20 cellular contexts compared by ENCODE assay signal in the genomic region with DNA sequence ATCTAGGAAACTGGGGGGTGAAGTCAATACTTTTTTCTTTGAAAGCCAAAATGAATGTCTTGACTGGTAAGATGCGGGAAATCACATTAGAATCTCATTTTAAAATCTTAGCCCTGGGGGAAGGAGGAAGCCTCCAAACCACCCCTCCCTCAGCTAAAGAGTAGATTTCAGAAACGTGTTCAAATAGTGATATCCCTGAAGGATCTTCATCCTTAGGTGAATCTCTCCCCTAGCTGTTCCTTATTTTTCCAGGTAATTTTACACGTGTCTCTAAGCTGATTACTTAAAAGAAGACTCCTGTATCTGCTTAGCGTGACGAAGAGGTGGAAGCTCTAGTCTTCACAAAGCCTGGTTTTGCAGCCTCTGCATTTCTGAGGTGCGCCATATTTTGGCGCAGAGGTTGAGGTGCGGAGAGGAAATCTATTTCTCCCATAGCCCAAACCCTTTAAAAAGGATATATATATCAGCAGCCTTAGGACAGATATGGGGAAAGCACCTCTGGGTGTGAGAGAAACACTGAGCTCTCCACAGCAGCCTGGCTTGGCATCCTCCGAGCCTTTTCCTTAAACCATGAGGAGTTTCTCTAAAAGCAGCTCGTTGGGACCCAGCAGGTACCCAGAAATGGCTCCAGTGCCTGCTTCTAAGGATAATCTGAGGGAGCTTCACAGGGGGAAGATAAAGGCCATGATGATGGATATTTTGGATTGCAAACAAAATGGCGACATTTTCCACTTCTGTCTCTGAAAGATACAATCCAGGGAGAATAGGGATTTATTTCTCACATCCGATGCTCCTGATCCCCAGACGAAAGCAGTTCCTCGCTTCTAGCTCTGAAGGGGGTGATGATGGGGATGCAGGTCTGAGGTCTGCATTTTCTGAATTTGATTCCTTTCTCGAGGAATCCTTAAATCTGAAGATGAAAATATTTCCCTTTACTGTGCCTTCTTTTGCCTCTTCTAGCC. TPM values are rescaled to one million over a fixed set of nuclear protein-coding genes. Genes with fewer than 3 reads are reported as not detected.
DNase-seq lines count a peak whose midpoint lies in the region; ATAC-seq, FAIRE-seq and TF ChIP-seq lines count a peak whose summit lies in the region.
"Had no signal": no experiment of that assay in that cellular context is flagged by ENCODE, and none has a peak within 500 bp of the region (broad histone marks: within the 10 kb centered on the region; RNA-seq: fewer than 3 reads in every experiment).

No MANE protein-coding gene starts in this region.

- H3K9me3 ChIP-seq in A549 (no peaks in the 10 kb centered on the region), keratinocyte (ENCODE audit: control insufficient read depth, low read depth, low read length) (no peaks in the 10 kb centered on the region)
- H3K9me3 ChIP-seq: pancreas had no signal

- TF ChIP-seq RAD21 in A549 (conservative IDR thresholded peaks at IDR 0.05 in 1 of 2, IDR thresholded peaks at IDR 0.05 in 1 of 2): no peak

- H3K27ac Mint-ChIP-seq in brain (peak overlapping the region in 4 of 5 experiments; percentile 75 to 99 (median 96)), progenitor cell of endocrine pancreas (peak overlapping the region; percentile 96)
- H3K27ac Mint-ChIP-seq: CD4-positive, alpha-beta memory T cell had no signal

- peaks cover 24% of the 10 kb centered on the region for H3K79me2 ChIP-seq in keratinocyte (ENCODE audit: control insufficient read depth, insufficient read depth, low read length)

- H3K36me3 ChIP-seq in keratinocyte (ENCODE audit: control insufficient read depth in 2 of 2, extremely low read depth in 1 of 2, insufficient read depth in 2 of 2, low read length in 2 of 2): peaks cover 0 to 10% of the 10 kb centered on the region in 2 experiments
- H3K36me3 ChIP-seq: pancreas had no signal

- H3K4me2 ChIP-seq in A549 (no peak overlapping the region), keratinocyte (ENCODE audit: control insufficient read depth, extremely low read depth, insufficient read depth, low read depth, low read length) (peak overlapping the region; percentile 76)

- no peak for TF ChIP-seq POLR2A in A549 (IDR thresholded peaks at IDR 0.05; ENCODE audit: low read length)

- no peaks in the 10 kb centered on the region for H3K27me3 ChIP-seq in keratinocyte (ENCODE audit: control insufficient read depth, extremely low read depth, insufficient read depth, low read length)

- H3K4me3 ChIP-seq in A549 (no peak overlapping the region), keratinocyte (ENCODE audit: control insufficient read depth in 2 of 3, extremely low read depth in 1 of 3, insufficient read depth in 2 of 3, low read depth in 1 of 3, low read length in 3 of 3) (peak overlapping the region in 1 of 3 experiments; percentile 15)
- H3K4me3 ChIP-seq: GM12878, hepatocyte had no signal

- dilution Hi-C loops in keratinocyte (cut with MboI; ENCODE audit: extremely low pct_ligation_motif_present, low sequenced_read_pairs): no loop called here

- CTCF ChIA-PET in A549 (lab: Yijun Ruan, JAX): interaction anchor here (0.6 to 3.7 kb wide), 11 partner anchors 8 to 1213 kb away, joined by 3 to 20 read pairs (median 4); a partner anchor contains a TSS

- H3K27ac ChIP-seq in A549: no peak overlapping the region
- peak overlapping the region; percentile 2 for H3K27ac ChIP-seq in keratinocyte (ENCODE audit: control insufficient read depth, insufficient read depth, low read length)
- H3K27ac ChIP-seq: hepatocyte had no signal

- H3K4me1 Mint-ChIP-seq in brain: peaks cover 38% of the 10 kb centered on the region
- H3K4me1 Mint-ChIP-seq in progenitor cell of endocrine pancreas (ENCODE audit: low read depth): peaks cover 79% of the 10 kb centered on the region

- H3K9me3 Mint-ChIP-seq in brain (peaks cover 0 to 18% (median 5%) of the 10 kb centered on the region in 5 experiments), progenitor cell of endocrine pancreas (ENCODE audit: low read depth) (no peaks in the 10 kb centered on the region)

- H3K27me3 Mint-ChIP-seq in brain (peaks cover 100% of the 10 kb centered on the region), progenitor cell of endocrine pancreas (no peaks in the 10 kb centered on the region)

- H3K36me3 Mint-ChIP-seq in brain: peaks cover 9% of the 10 kb centered on the region
- peaks cover 23% of the 10 kb centered on the region for H3K36me3 Mint-ChIP-seq in progenitor cell of endocrine pancreas (ENCODE audit: insufficient read depth)

- POLR2A ChIA-PET in A549 (lab: Yijun Ruan, JAX): interaction anchor here (0.6 kb wide), 1 partner anchor 128 kb away, joined by 3 read pairs; no protein-coding TSS in a partner anchor

- H2AFZ ChIP-seq in keratinocyte (ENCODE audit: control insufficient read depth, low read length): no peak overlapping the region
- H2AFZ ChIP-seq: hepatocyte had no signal

- no peak for TF ChIP-seq EP300 in A549 (IDR thresholded peaks at IDR 0.05)

- peak overlapping the region; percentile 24 for H3K9ac ChIP-seq in keratinocyte (ENCODE audit: control insufficient read depth, extremely low read depth, insufficient read depth, low read length)

- no peaks in the 10 kb centered on the region for H3K9me1 ChIP-seq in keratinocyte (ENCODE audit: control insufficient read depth, extremely low read depth, insufficient read depth, low read length)

- no peak for TF ChIP-seq CTCF in A549 (IDR thresholded peaks at IDR 0.05)
- no peak for TF ChIP-seq CTCF in brain (conservative IDR thresholded peaks at IDR 0.05)
- TF ChIP-seq CTCF in keratinocyte (optimal IDR thresholded peaks at IDR 0.05 in 1 of 3, IDR thresholded peaks at IDR 0.05 in 1 of 3, conservative IDR thresholded peaks at IDR 0.05 in 1 of 3; ENCODE audit: extremely low read depth in 1 of 3, insufficient read depth in 2 of 3, low read length in 3 of 3): no peak
- no peak for TF ChIP-seq CTCF in progenitor cell of endocrine pancreas (IDR thresholded peaks at IDR 0.05; ENCODE audit: unreplicated experiment)

- no peaks in the 10 kb centered on the region for H4K20me1 ChIP-seq in keratinocyte (ENCODE audit: control insufficient read depth, extremely low read depth, insufficient read depth, low read length)

- no peak for ATAC-seq in A549
- ATAC-seq in GM21528 (IDR thresholded peaks at IDR 0.05; ENCODE audit: low FRiP score, unreplicated experiment): no peak
- ATAC-seq: GM12878 had no signal

- 90% methylated on average over 15 of the region's 15 CpGs for WGBS in A549 (ENCODE audit: missing lambda C conversion rate)

- DNase-seq in A549 (ENCODE audit: low read depth in 1 of 2, low spot score in 1 of 2) (no peak), keratinocyte (ENCODE audit: low read depth, low spot score) (no peak), progenitor cell of endocrine pancreas (ENCODE audit: low spot score, unreplicated experiment) (no peak), NCI-H2196 treated with DMSO at 0.1 percent for 48 hours (lab: John Stamatoyannopoulos, UW; ENCODE audit: unreplicated experiment) (no peak), AG08395 (ENCODE audit: low spot score) (no peak), hippocampal formation (lab: John Stamatoyannopoulos, UW) (no peak)
- DNase-seq: activated CD4-positive, alpha-beta T cell treated with anti-CD3 and anti-CD28 coated beads for 1 hour; activated naive CD4-positive, alpha-beta T cell treated with anti-CD3 and anti-CD28 coated beads, Interleukin-2, amount 50 U/mL, for 16 hours; CD4-positive, alpha-beta memory T cell; cerebellar nuclear complex; erythroblast; NCI-H2107; trophoblast cell had no signal

- H3K4me3 Mint-ChIP-seq in brain (peak overlapping the region in 4 of 5 experiments; percentile 78 to 92 (median 86)), progenitor cell of endocrine pancreas (ENCODE audit: low read depth) (peak overlapping the region; percentile 54)
- H3K4me3 Mint-ChIP-seq: CD4-positive, alpha-beta memory T cell had no signal

- H3K4me1 ChIP-seq in A549: peaks cover 11% of the 10 kb centered on the region
- H3K4me1 ChIP-seq in keratinocyte (ENCODE audit: control insufficient read depth, extremely low read depth, insufficient read depth, low read length): peaks cover 38% of the 10 kb centered on the region
- H3K4me1 ChIP-seq: pancreas had no signal

- no peak for FAIRE-seq in A549 (lab: Jason Lieb, UNC)
- FAIRE-seq in keratinocyte (lab: Jason Lieb, UNC): no peak
- FAIRE-seq: A204.1, GM12878, pancreas had no signal

RNA-seq across cellular contexts. Expression of a gene that starts 3.0 kb away (rescaled TPM):
- polyA plus RNA-seq in A549 (2011; rRNA removed): 2.1 and 2.4 TPM in 2 replicates
- polyA plus RNA-seq in A549 (2012; cell fraction: cytosol; rRNA removed): 1.1 and 1.2 TPM in 2 replicates
- polyA plus RNA-seq in A549 (2012; cell fraction: nucleus; rRNA removed): 4.0 and 5.5 TPM in 2 replicates
- polyA plus RNA-seq in A549 (2017; fragmentation: RNase III; extraction: RNeasy Plus Mini Kit Qiagen cat#74134 plus additional on column Dnase treatment): 1.3 to 1.5 TPM (median 1.4 TPM) in 3 replicates
- 0.83 TPM in 2 replicates for polyA minus RNA-seq in A549 (2011; rRNA and poly(A)+ RNA removed)
- not detected for polyA plus RNA-seq in brain (ENCODE audit: insufficient read depth, low read depth, low replicate concordance)
- polyA plus RNA-seq in keratinocyte: 0.22 to 1.1 TPM (median 0.71 TPM) in 3 replicates
- polyA plus RNA-seq in keratinocyte (2011; ENCODE audit: low read depth): 0.24 TPM
- 0.25 and 0.47 TPM in 2 replicates for polyA plus RNA-seq in keratinocyte (2011; cell fraction: cytosol; rRNA removed)
- polyA plus RNA-seq in keratinocyte (2011; cell fraction: nucleus; rRNA removed): 1.1 and 1.2 TPM in 2 replicates
- polyA plus RNA-seq in keratinocyte (2012; ENCODE audit: low replicate concordance): 0.14 and 0.80 TPM in 2 replicates
- polyA minus RNA-seq in keratinocyte: 0.23 to 0.35 TPM in 2 of 3 replicates, not detected in the other
- polyA minus RNA-seq in keratinocyte (2011; cell fraction: cytosol; rRNA and poly(A)+ RNA removed): not detected
- polyA minus RNA-seq in keratinocyte (2011; cell fraction: nucleus; rRNA and poly(A)+ RNA removed): 0.54 TPM in 1 of 2 replicates, not detected in the other
- 17.9 and 18.6 TPM in 2 replicates for total RNA-seq in progenitor cell of endocrine pancreas
- total RNA-seq: CD4-positive, alpha-beta memory T cell; GM12878; hepatocyte; T-helper 1 cell treated with Interleukin-12 subunit alpha and Interleukin-12 subunit beta and Interleukin-4 antibody, amounts not matched to agents 30 ng/mL and 1 ng/mL, for 36 hours had no signal
- polyA plus RNA-seq: CD4-positive, alpha-beta memory T cell; GM12878 had no signal

RNA-seq across cellular contexts. Expression of a gene that starts 9.6 kb away (rescaled TPM):
- 4.8 and 5.0 TPM in 2 replicates for polyA plus RNA-seq in A549 (2011; rRNA removed)
- 3.3 and 3.5 TPM in 2 replicates for polyA plus RNA-seq in A549 (2012; cell fraction: cytosol; rRNA removed)
- 2.0 and 2.5 TPM in 2 replicates for polyA plus RNA-seq in A549 (2012; cell fraction: nucleus; rRNA removed)
- polyA plus RNA-seq in A549 (2017; fragmentation: RNase III; extraction: RNeasy Plus Mini Kit Qiagen cat#74134 plus additional on column Dnase treatment): 2.6 to 3.0 TPM (median 2.8 TPM) in 3 replicates
- 2.5 and 3.2 TPM in 2 replicates for polyA minus RNA-seq in A549 (2011; rRNA and poly(A)+ RNA removed)
- polyA plus RNA-seq in brain (ENCODE audit: insufficient read depth, low read depth, low replicate concordance): not detected
- 5.2 to 12.5 TPM (median 11.9 TPM) in 3 replicates for polyA plus RNA-seq in keratinocyte
- 1.3 TPM for polyA plus RNA-seq in keratinocyte (2011; ENCODE audit: low read depth)
- 11.8 and 14.4 TPM in 2 replicates for polyA plus RNA-seq in keratinocyte (2011; cell fraction: cytosol; rRNA removed)
- polyA plus RNA-seq in keratinocyte (2011; cell fraction: nucleus; rRNA removed): 7.9 and 8.1 TPM in 2 replicates
- 4.2 and 10.2 TPM in 2 replicates for polyA plus RNA-seq in keratinocyte (2012; ENCODE audit: low replicate concordance)
- polyA minus RNA-seq in keratinocyte: 3.6 to 10.2 TPM (median 7.7 TPM) in 3 replicates
- 4.4 TPM for polyA minus RNA-seq in keratinocyte (2011; cell fraction: cytosol; rRNA and poly(A)+ RNA removed)
- 2.6 and 5.5 TPM in 2 replicates for polyA minus RNA-seq in keratinocyte (2011; cell fraction: nucleus; rRNA and poly(A)+ RNA removed)
- 27.4 and 31.2 TPM in 2 replicates for total RNA-seq in progenitor cell of endocrine pancreas

RNA-seq across cellular contexts. Expression of a gene that starts 25.1 kb away (rescaled TPM):
- 2.6 and 2.8 TPM in 2 replicates for polyA plus RNA-seq in A549 (2011; rRNA removed)
- polyA plus RNA-seq in A549 (2012; cell fraction: cytosol; rRNA removed): 3.3 TPM in 2 replicates
- 1.7 and 3.5 TPM in 2 replicates for polyA plus RNA-seq in A549 (2012; cell fraction: nucleus; rRNA removed)
- polyA plus RNA-seq in A549 (2017; fragmentation: RNase III; extraction: RNeasy Plus Mini Kit Qiagen cat#74134 plus additional on column Dnase treatment): 2.1 to 3.0 TPM (median 2.3 TPM) in 3 replicates
- 1.7 and 1.8 TPM in 2 replicates for polyA minus RNA-seq in A549 (2011; rRNA and poly(A)+ RNA removed)
- polyA plus RNA-seq in brain (ENCODE audit: insufficient read depth, low read depth, low replicate concordance): 1.1 TPM
- polyA plus RNA-seq in keratinocyte: 0.40 to 1.8 TPM (median 1.5 TPM) in 3 replicates
- 0.55 TPM for polyA plus RNA-seq in keratinocyte (2011; ENCODE audit: low read depth)
- 1.3 and 1.5 TPM in 2 replicates for polyA plus RNA-seq in keratinocyte (2011; cell fraction: cytosol; rRNA removed)
- 2.1 and 2.6 TPM in 2 replicates for polyA plus RNA-seq in keratinocyte (2011; cell fraction: nucleus; rRNA removed)
- polyA plus RNA-seq in keratinocyte (2012; ENCODE audit: low replicate concordance): 1.2 and 1.7 TPM in 2 replicates
- 0.30 to 0.99 TPM (median 0.74 TPM) in 3 replicates for polyA minus RNA-seq in keratinocyte
- not detected for polyA minus RNA-seq in keratinocyte (2011; cell fraction: cytosol; rRNA and poly(A)+ RNA removed)
- 0.54 and 0.63 TPM in 2 replicates for polyA minus RNA-seq in keratinocyte (2011; cell fraction: nucleus; rRNA and poly(A)+ RNA removed)
- 13.7 TPM in 2 replicates for total RNA-seq in progenitor cell of endocrine pancreas
- total RNA-seq: GM12878 had no signal

RNA-seq across cellular contexts. Expression of a gene that starts 38.0 kb away (rescaled TPM):
- polyA plus RNA-seq in A549 (2011; rRNA removed) (6.3 and 6.5 TPM in 2 replicates), A549 (2017; fragmentation: RNase III; extraction: RNeasy Plus Mini Kit Qiagen cat#74134 plus additional on column Dnase treatment) (2.9 to 4.9 TPM (median 4.0 TPM) in 3 replicates), brain (ENCODE audit: insufficient read depth, low read depth, low replicate concordance) (25.3 TPM), keratinocyte (3.3 to 7.1 TPM (median 4.5 TPM) in 3 replicates)
- polyA plus RNA-seq in A549 (2012; cell fraction: cytosol; rRNA removed): 4.4 and 5.0 TPM in 2 replicates
- 4.4 and 4.9 TPM in 2 replicates for polyA plus RNA-seq in A549 (2012; cell fraction: nucleus; rRNA removed)
- polyA minus RNA-seq in A549 (2011; rRNA and poly(A)+ RNA removed): 2.5 and 3.1 TPM in 2 replicates
- polyA plus RNA-seq in keratinocyte (2011; ENCODE audit: low read depth): 6.8 TPM
- polyA plus RNA-seq in keratinocyte (2011; cell fraction: cytosol; rRNA removed): 3.1 and 4.3 TPM in 2 replicates
- 9.4 and 10.0 TPM in 2 replicates for polyA plus RNA-seq in keratinocyte (2011; cell fraction: nucleus; rRNA removed)
- polyA plus RNA-seq in keratinocyte (2012; ENCODE audit: low replicate concordance): 3.2 and 5.0 TPM in 2 replicates
- polyA minus RNA-seq in keratinocyte: 2.3 to 4.3 TPM (median 2.7 TPM) in 3 replicates
- 4.4 TPM for polyA minus RNA-seq in keratinocyte (2011; cell fraction: cytosol; rRNA and poly(A)+ RNA removed)
- polyA minus RNA-seq in keratinocyte (2011; cell fraction: nucleus; rRNA and poly(A)+ RNA removed): 5.0 and 5.5 TPM in 2 replicates
- total RNA-seq in progenitor cell of endocrine pancreas: 12.6 and 18.1 TPM in 2 replicates
- total RNA-seq: CD4-positive, alpha-beta memory T cell; T-helper 1 cell treated with Interleukin-12 subunit alpha and Interleukin-12 subunit beta and Interleukin-4 antibody, amounts not matched to agents 30 ng/mL and 1 ng/mL, for 36 hours had no signal
- polyA plus RNA-seq: CD4-positive, alpha-beta memory T cell had no signal

RNA-seq across cellular contexts. Expression of a gene that starts 42.1 kb away (rescaled TPM):
- polyA plus RNA-seq in A549 (2011; rRNA removed): 0.78 and 0.90 TPM in 2 replicates
- polyA plus RNA-seq in A549 (2012; cell fraction: cytosol; rRNA removed): 1.9 and 2.0 TPM in 2 replicates
- 2.5 and 3.2 TPM in 2 replicates for polyA plus RNA-seq in A549 (2012; cell fraction: nucleus; rRNA removed)
- 1.6 to 2.2 TPM (median 2.1 TPM) in 3 replicates for polyA plus RNA-seq in A549 (2017; fragmentation: RNase III; extraction: RNeasy Plus Mini Kit Qiagen cat#74134 plus additional on column Dnase treatment)
- 0.58 and 2.0 TPM in 2 replicates for polyA minus RNA-seq in A549 (2011; rRNA and poly(A)+ RNA removed)
- polyA plus RNA-seq in brain (ENCODE audit: insufficient read depth, low read depth, low replicate concordance): 14.9 TPM
- polyA plus RNA-seq in keratinocyte: 0.52 to 0.72 TPM (median 0.54 TPM) in 3 replicates
- polyA plus RNA-seq in keratinocyte (2011; ENCODE audit: low read depth): not detected
- polyA plus RNA-seq in keratinocyte (2011; cell fraction: cytosol; rRNA removed): 0.26 and 0.68 TPM in 2 replicates
- polyA plus RNA-seq in keratinocyte (2011; cell fraction: nucleus; rRNA removed): 1.8 and 2.5 TPM in 2 replicates
- 0.44 and 1.4 TPM in 2 replicates for polyA plus RNA-seq in keratinocyte (2012; ENCODE audit: low replicate concordance)
- 0.59 to 2.3 TPM (median 1.1 TPM) in 3 replicates for polyA minus RNA-seq in keratinocyte
- polyA minus RNA-seq in keratinocyte (2011; cell fraction: cytosol; rRNA and poly(A)+ RNA removed): not detected
- polyA minus RNA-seq in keratinocyte (2011; cell fraction: nucleus; rRNA and poly(A)+ RNA removed): 2.7 and 3.6 TPM in 2 replicates
- total RNA-seq in progenitor cell of endocrine pancreas: 0.38 TPM in 1 of 2 replicates, not detected in the other
- total RNA-seq: CD4-positive, alpha-beta memory T cell; GM12878; hepatocyte; T-helper 1 cell treated with Interleukin-12 subunit alpha and Interleukin-12 subunit beta and Interleukin-4 antibody, amounts not matched to agents 30 ng/mL and 1 ng/mL, for 36 hours had no signal
- polyA plus RNA-seq: CD4-positive, alpha-beta memory T cell had no signal
